ENCODE assay signal across 21 cellular contexts in genomic region chr7:1753563-1753867, GRCh38.
DNase-seq lines count a peak whose midpoint lies in the region; TF ChIP-seq lines count a peak whose summit lies in the region.
"Had no signal": no experiment of that assay in that cellular context is flagged by ENCODE, and none has a peak within 500 bp of the region (broad histone marks: within the 10 kb centered on the region; RNA-seq: fewer than 3 reads in every experiment).

No MANE protein-coding gene starts in this region.

- H2AFZ ChIP-seq in SU-DHL-6 (ENCODE audit: low read depth, low read length, severe bottlenecking), result peak overlapping the region; percentile 49

- H3K27ac Mint-ChIP-seq in IgD-negative memory B cell, result peak overlapping the region in 2 of 3 donors; percentile 74 to 84
- no peak overlapping the region for H3K27ac Mint-ChIP-seq in activated CD4-positive, alpha-beta memory T cell treated with anti-CD3 and anti-CD28 coated beads, Interleukin-2, amount 10 ng/mL, durations not matched to agents 7 days and 5 days
- H3K27ac Mint-ChIP-seq: CD14-positive monocyte had no signal

- TF ChIP-seq CTCF in SU-DHL-6 (IDR thresholded peaks at IDR 0.05; ENCODE audit: insufficient read depth, low read length, poor library complexity, severe bottlenecking), result no peak

- H3K4me2 ChIP-seq in BLaER1 treated with 17β-estradiol and CSF1 and Interleukin-3, amounts not matched to agents 10 nM and 100 nM, result peak overlapping the region in 9 of 11 experiments; percentile 42 to 67 (median 52); a peak in 18 of 22 replicates
- peak overlapping the region; percentile 43 for H3K4me2 ChIP-seq in SU-DHL-6 (ENCODE audit: low read depth, low read length, poor library complexity, severe bottlenecking)
- H3K4me2 ChIP-seq: A549 had no signal

- H4K20me1 ChIP-seq in BLaER1 treated with 17β-estradiol and CSF1 and Interleukin-3, amounts not matched to agents 10 nM and 100 nM, result peaks cover 0 to 18% (median 0%) of the 10 kb centered on the region in 11 experiments; a peak in 3 of 22 replicates
- H4K20me1 ChIP-seq in SU-DHL-6 (ENCODE audit: low read depth, low read length), result no peaks in the 10 kb centered on the region

- peaks cover 17% of the 10 kb centered on the region for H3K27me3 Mint-ChIP-seq in IgD-negative memory B cell
- H3K27me3 Mint-ChIP-seq in activated CD4-positive, alpha-beta memory T cell treated with anti-CD3 and anti-CD28 coated beads, Interleukin-2, amount 10 ng/mL, durations not matched to agents 7 days and 5 days, result peaks cover 7% of the 10 kb centered on the region

- no peak overlapping the region for H3K9ac ChIP-seq in BLaER1 treated with 17β-estradiol and CSF1 and Interleukin-3, amounts not matched to agents 10 nM and 100 nM
- no peak overlapping the region for H3K9ac ChIP-seq in SU-DHL-6 (ENCODE audit: low read length)

- CTCF ChIA-PET in activated CD4-positive, alpha-beta memory T cell treated with anti-CD3 and anti-CD28 coated beads, Interleukin-2, amount 10 ng/mL, durations not matched to agents 7 days and 5 days (lab: Charles Lee), result no interaction called here

- H3K4me1 ChIP-seq in BLaER1 treated with 17β-estradiol and CSF1 and Interleukin-3, amounts not matched to agents 10 nM and 100 nM, result peaks cover 0 to 68% (median 48%) of the 10 kb centered on the region in 10 experiments; a peak in 18 of 20 replicates
- H3K4me1 ChIP-seq: Peyer's patch had no signal

- peak overlapping the region; percentile 80 to 92 (median 84) for H3K4me3 Mint-ChIP-seq in IgD-negative memory B cell
- H3K4me3 Mint-ChIP-seq in activated CD4-positive, alpha-beta memory T cell treated with anti-CD3 and anti-CD28 coated beads, Interleukin-2, amount 10 ng/mL, durations not matched to agents 7 days and 5 days, result no peak overlapping the region
- H3K4me3 Mint-ChIP-seq: CD14-positive monocyte had no signal

- peaks cover 0 to 1% (median 0%) of the 10 kb centered on the region in 3 donors for H3K9me3 Mint-ChIP-seq in IgD-negative memory B cell
- no peaks in the 10 kb centered on the region for H3K9me3 Mint-ChIP-seq in activated CD4-positive, alpha-beta memory T cell treated with anti-CD3 and anti-CD28 coated beads, Interleukin-2, amount 10 ng/mL, durations not matched to agents 7 days and 5 days

- H3K79me2 ChIP-seq in SU-DHL-6 (ENCODE audit: insufficient read depth, low read length), result no peaks in the 10 kb centered on the region

- POLR2A ChIA-PET in activated CD4-positive, alpha-beta memory T cell treated with anti-CD3 and anti-CD28 coated beads, Interleukin-2, amount 10 ng/mL, durations not matched to agents 7 days and 5 days (lab: Charles Lee), result interaction anchor here (1.2 kb wide), 1 partner anchor 11 kb away, joined by 3 read pairs; no protein-coding TSS in a partner anchor

- DNase-seq in posterior vena cava (ENCODE audit: low spot score), result peak; percentile 2
- no peak for DNase-seq in GF-D8 (lab: John Stamatoyannopoulos, UW)
- no peak for DNase-seq in activated CD4-positive, alpha-beta memory T cell treated with anti-CD3 and anti-CD28 coated beads, Interleukin-2, amount 10 ng/mL, durations not matched to agents 7 days and 5 days
- DNase-seq in activated CD8-positive, alpha-beta memory T cell treated with anti-CD3 and anti-CD28 coated beads, Interleukin-2, amount 50 U/mL, for 4 hours, result no peak
- DNase-seq: AML-193, Calu3, DMS153, KG1, NCI-H1092, NCI-H1417 treated with DMSO at 0.1 percent for 48 hours, NCI-H1694 treated with DMSO at 0.1 percent for 48 hours, NCI-H2081, NCI-H2227 treated with DMSO at 0.1 percent for 48 hours, NCI-H526 treated with DMSO at 0.1 percent for 48 hours, SHP77 treated with DMSO at 0.1 percent for 48 hours had no signal

- H3K27me3 ChIP-seq in BLaER1 treated with 17β-estradiol and CSF1 and Interleukin-3, amounts not matched to agents 10 nM and 100 nM, result peaks cover 22 to 36% (median 23%) of the 10 kb centered on the region in 11 experiments
- H3K27me3 ChIP-seq in SU-DHL-6 (ENCODE audit: low read length), result no peaks in the 10 kb centered on the region
- H3K27me3 ChIP-seq: Peyer's patch had no signal

- no peak overlapping the region for H3K27ac ChIP-seq in BLaER1 treated with 17β-estradiol and CSF1 and Interleukin-3, amounts not matched to agents 10 nM and 100 nM
- no peak overlapping the region for H3K27ac ChIP-seq in SU-DHL-6 (ENCODE audit: low read depth, low read length)
- H3K27ac ChIP-seq: A549, Peyer's patch had no signal

- H3K9me2 ChIP-seq in SU-DHL-6 (replicated peaks; ENCODE audit: insufficient read depth, low read length), result no peaks in the 10 kb centered on the region

- peaks cover 3% of the 10 kb centered on the region for H3K36me3 Mint-ChIP-seq in IgD-negative memory B cell
- H3K36me3 Mint-ChIP-seq in activated CD4-positive, alpha-beta memory T cell treated with anti-CD3 and anti-CD28 coated beads, Interleukin-2, amount 10 ng/mL, durations not matched to agents 7 days and 5 days (ENCODE audit: low read depth), result no peaks in the 10 kb centered on the region
- H3K36me3 Mint-ChIP-seq: CD14-positive monocyte had no signal

- H3F3A ChIP-seq in SU-DHL-6 (ENCODE audit: insufficient read depth), result peaks cover 11% of the 10 kb centered on the region; the same call in 1 of the 2 replicates

- intact Hi-C loops in posterior vena cava (cut with DNase I), result no loop called here

- no peaks in the 10 kb centered on the region for H3K9me3 ChIP-seq in BLaER1 treated with 17β-estradiol and CSF1 and Interleukin-3, amounts not matched to agents 10 nM and 100 nM (replicated peaks in 1 of 11)
- H3K9me3 ChIP-seq in SU-DHL-6 (ENCODE audit: insufficient read depth, low read length), result no peaks in the 10 kb centered on the region
- H3K9me3 ChIP-seq: A549, Peyer's patch had no signal

- H3K4me3 ChIP-seq in BLaER1 treated with 17β-estradiol and CSF1 and Interleukin-3, amounts not matched to agents 10 nM and 100 nM, result no peak overlapping the region
- H3K4me3 ChIP-seq in SU-DHL-6 (ENCODE audit: insufficient read depth, low read length, poor library complexity, severe bottlenecking), result peak overlapping the region; percentile 25
- H3K4me3 ChIP-seq: A549, Peyer's patch had no signal

- no peaks in the 10 kb centered on the region for H3K36me3 ChIP-seq in BLaER1 treated with 17β-estradiol and CSF1 and Interleukin-3, amounts not matched to agents 10 nM and 100 nM
- H3K36me3 ChIP-seq in SU-DHL-6 (ENCODE audit: low read length), result no peaks in the 10 kb centered on the region
- H3K36me3 ChIP-seq: Peyer's patch had no signal

- H3K4me1 Mint-ChIP-seq in IgD-negative memory B cell, result peaks cover 10 to 24% (median 22%) of the 10 kb centered on the region in 3 donors
- peaks cover 2% of the 10 kb centered on the region for H3K4me1 Mint-ChIP-seq in activated CD4-positive, alpha-beta memory T cell treated with anti-CD3 and anti-CD28 coated beads, Interleukin-2, amount 10 ng/mL, durations not matched to agents 7 days and 5 days
